Comparison of ENCODE assay signal across 1 cellular context in genomic region chr2:169010633-169011460, GRCh38.
TF ChIP-seq lines count a peak whose summit lies in the region.

No MANE protein-coding gene starts in this region.

TF ChIP-seq in A549, 52 proteins besides CTCF, POLR2A, EP300 and RAD21 (continued from another document):
- no peak for TF ChIP-seq KDM5A (IDR thresholded peaks at IDR 0.05)
- TF ChIP-seq REST (IDR thresholded peaks at IDR 0.05): no peak
- TF ChIP-seq MAZ (IDR thresholded peaks at IDR 0.05; ENCODE audit: borderline replicate concordance, low read depth, low read length): no peak
- TF ChIP-seq CBX8 (IDR thresholded peaks at IDR 0.05): no peak
- no peak for TF ChIP-seq JUNB (IDR thresholded peaks at IDR 0.05)
- no peak for TF ChIP-seq RCOR1 (IDR thresholded peaks at IDR 0.05; ENCODE audit: low read depth, low read length)
- TF ChIP-seq NPAS2 (CRISPR knock-in tag; IDR thresholded peaks at IDR 0.05; ENCODE audit: borderline replicate concordance): no peak
- TF ChIP-seq HEYL (CRISPR knock-in tag; IDR thresholded peaks at IDR 0.05): no peak
TF ChIP-seq in A549: peak in this region for 0.
